ENCODE assay signal across 16 cellular contexts in genomic region chr2:217827430-217828201, GRCh38.
DNase-seq lines count a peak whose midpoint lies in the region; ATAC-seq and TF ChIP-seq lines count a peak whose summit lies in the region.
"Had no signal": no experiment of that assay in that cellular context is flagged by ENCODE, and none has a peak within 500 bp of the region (broad histone marks: within the 10 kb centered on the region; RNA-seq: fewer than 3 reads in every experiment).

No MANE protein-coding gene starts in this region.

- intact Hi-C loops in spleen (cut with DNase I; ENCODE audit: low total_unique reads) (no loop called here), PC-3 (cut with micrococcal nuclease) (no loop called here)

- H3K9me2 ChIP-seq in PC-3 (replicated peaks; ENCODE audit: low read length), result no peaks in the 10 kb centered on the region

- WGBS in liver, result 62% methylated on average over 14 of the region's 14 CpGs
- 40 to 75% (median 62%) methylated on average over 7 to 14 of the region's 14 CpGs for WGBS in spleen, 5 donors
- 82 to 86% methylated on average over 9 to 14 of the region's 14 CpGs for WGBS in endodermal cell (ENCODE audit: insufficient coverage in 1 of 2, insufficient read length in 1 of 2), 2 experiments

- H3K4me1 ChIP-seq in duodenal mucosa (ENCODE audit: control insufficient read depth in 1 of 2, insufficient read depth in 2 of 2, low read length in 2 of 2) (peaks cover 4 to 7% of the 10 kb centered on the region in 2 donors), liver (ENCODE audit: control insufficient read depth in 4 of 4, insufficient read depth in 4 of 4, low read length in 3 of 4) (peaks cover 0 to 4% (median 0%) of the 10 kb centered on the region in 4 donors), spleen (peaks cover 12 to 76% (median 37%) of the 10 kb centered on the region in 6 donors), endodermal cell (ENCODE audit: control insufficient read depth, insufficient read depth, low read length) (peaks cover 4% of the 10 kb centered on the region), PC-3 (ENCODE audit: insufficient read depth, low read length) (no peaks in the 10 kb centered on the region)

- TF ChIP-seq CTCF in liver (IDR thresholded peaks at IDR 0.05; ENCODE audit: low read depth, low read length, missing input control) (no peak), spleen (IDR thresholded peaks at IDR 0.05 in 8 of 11, conservative IDR thresholded peaks at IDR 0.05 in 3 of 11) (no peak), endodermal cell (conservative IDR thresholded peaks at IDR 0.05) (no peak), PC-3 (conservative IDR thresholded peaks at IDR 0.05; ENCODE audit: low read depth, low read length) (no peak)

- no peak overlapping the region for H3K4me2 ChIP-seq in PC-3 (ENCODE audit: low read length)

- no peaks in the 10 kb centered on the region for H3K9me3 Mint-ChIP-seq in endodermal cell
- H3K9me3 Mint-ChIP-seq: activated naive CD4-positive, alpha-beta T cell treated with anti-CD3 and anti-CD28 coated beads, Interleukin-2, amount 10 ng/mL, durations not matched to agents 7 days and 5 days had no signal

- H3K27ac Mint-ChIP-seq in endodermal cell, result no peak overlapping the region
- H3K27ac Mint-ChIP-seq: activated naive CD4-positive, alpha-beta T cell treated with anti-CD3 and anti-CD28 coated beads, Interleukin-2, amount 10 ng/mL, durations not matched to agents 7 days and 5 days had no signal

- no peaks in the 10 kb centered on the region for H3F3A ChIP-seq in PC-3 (ENCODE audit: low read length, unreplicated experiment)

- no peaks in the 10 kb centered on the region for H3K79me2 ChIP-seq in PC-3 (ENCODE audit: low read length)

- POLR2A ChIA-PET in PC-3 (lab: Charles Lee; ENCODE audit: unreplicated experiment), result no interaction called here

- no peak for ATAC-seq in PC-3

- no peaks in the 10 kb centered on the region for H3K27me3 ChIP-seq in duodenal mucosa (ENCODE audit: control insufficient read depth in 1 of 2, insufficient read depth in 2 of 2, low read length in 2 of 2)
- no peaks in the 10 kb centered on the region for H3K27me3 ChIP-seq in liver (ENCODE audit: control insufficient read depth in 4 of 4, insufficient read depth in 4 of 4, low read length in 3 of 4)
- H3K27me3 ChIP-seq in spleen (replicated peaks in 1 of 7), result no peaks in the 10 kb centered on the region
- H3K27me3 ChIP-seq in endodermal cell (ENCODE audit: control insufficient read depth, insufficient read depth, low read length, poor library complexity, severe bottlenecking), result no peaks in the 10 kb centered on the region
- H3K27me3 ChIP-seq in PC-3 (ENCODE audit: low read length), result peaks cover 55% of the 10 kb centered on the region
- H3K27me3 ChIP-seq: dorsolateral prefrontal cortex had no signal

- H3K9me3 ChIP-seq in duodenal mucosa (ENCODE audit: control insufficient read depth in 1 of 2, low read length in 2 of 2) (no peaks in the 10 kb centered on the region), liver (ENCODE audit: control insufficient read depth in 4 of 4, low read length in 3 of 4) (no peaks in the 10 kb centered on the region), spleen (no peaks in the 10 kb centered on the region), endodermal cell (ENCODE audit: control insufficient read depth, low read length) (no peaks in the 10 kb centered on the region), PC-3 (ENCODE audit: low read length) (no peaks in the 10 kb centered on the region)

- H3K4me3 ChIP-seq in duodenal mucosa (ENCODE audit: low read depth in 1 of 2, low read length in 2 of 2) (no peak overlapping the region), liver (ENCODE audit: low read depth in 1 of 3, low read length in 3 of 3) (no peak overlapping the region), spleen (no peak overlapping the region), endodermal cell (ENCODE audit: low read length) (no peak overlapping the region), PC-3 (ENCODE audit: low read length) (no peak overlapping the region)
- H3K4me3 ChIP-seq: dorsolateral prefrontal cortex had no signal

- peak overlapping the region; percentile 1 for H3K27ac ChIP-seq in duodenal mucosa (ENCODE audit: low read depth, low read length)
- H3K27ac ChIP-seq in liver (ENCODE audit: low read depth in 1 of 2, low read length in 2 of 2), result peak overlapping the region; percentile 36 to 57
- peak overlapping the region in 7 of 8 donors; percentile 40 to 66 (median 53) for H3K27ac ChIP-seq in spleen
- no peak overlapping the region for H3K27ac ChIP-seq in endodermal cell (ENCODE audit: low read depth, low read length)
- no peak overlapping the region for H3K27ac ChIP-seq in PC-3 (ENCODE audit: low read length)

- no peak overlapping the region for H3K9ac ChIP-seq in duodenal mucosa (ENCODE audit: low read depth in 1 of 2, low read length in 2 of 2)
- no peak overlapping the region for H3K9ac ChIP-seq in liver (ENCODE audit: low read depth in 1 of 2, low read length in 2 of 2)
- no peak overlapping the region for H3K9ac ChIP-seq in endodermal cell (ENCODE audit: extremely low read depth, low read length, poor library complexity, severe bottlenecking)
- H3K9ac ChIP-seq in PC-3 (ENCODE audit: low read length), result no peak overlapping the region

- H3K27me3 Mint-ChIP-seq in endodermal cell (ENCODE audit: insufficient read depth), result peaks cover 3% of the 10 kb centered on the region

- H4K20me1 ChIP-seq in PC-3 (ENCODE audit: low read length), result no peaks in the 10 kb centered on the region

- CTCF ChIA-PET in PC-3 (lab: Charles Lee), result no interaction called here

- no peaks in the 10 kb centered on the region for H3K36me3 Mint-ChIP-seq in endodermal cell (ENCODE audit: low read depth)
- H3K36me3 Mint-ChIP-seq: activated naive CD4-positive, alpha-beta T cell treated with anti-CD3 and anti-CD28 coated beads, Interleukin-2, amount 10 ng/mL, durations not matched to agents 7 days and 5 days had no signal

- no peak overlapping the region for H3K4me3 Mint-ChIP-seq in endodermal cell
- H3K4me3 Mint-ChIP-seq: activated naive CD4-positive, alpha-beta T cell treated with anti-CD3 and anti-CD28 coated beads, Interleukin-2, amount 10 ng/mL, durations not matched to agents 7 days and 5 days had no signal

- H3K36me3 ChIP-seq in duodenal mucosa (ENCODE audit: control insufficient read depth in 1 of 2, insufficient read depth in 2 of 2, low read length in 2 of 2) (peaks cover 5 to 18% of the 10 kb centered on the region in 2 donors), liver (ENCODE audit: control insufficient read depth in 4 of 4, insufficient read depth in 3 of 4, low read depth in 1 of 4, low read length in 3 of 4) (peaks cover 5 to 59% (median 28%) of the 10 kb centered on the region in 4 donors), spleen (peaks cover 0 to 85% (median 16%) of the 10 kb centered on the region in 6 donors), endodermal cell (ENCODE audit: control insufficient read depth, insufficient read depth, low read length) (no peaks in the 10 kb centered on the region), PC-3 (ENCODE audit: low read depth, low read length) (no peaks in the 10 kb centered on the region)

- peaks cover 6% of the 10 kb centered on the region for H3K4me1 Mint-ChIP-seq in endodermal cell
- H3K4me1 Mint-ChIP-seq: activated naive CD4-positive, alpha-beta T cell treated with anti-CD3 and anti-CD28 coated beads, Interleukin-2, amount 10 ng/mL, durations not matched to agents 7 days and 5 days had no signal

- no peak for TF ChIP-seq RAD21 in liver (IDR thresholded peaks at IDR 0.05)

- no peak for TF ChIP-seq POLR2A in spleen (IDR thresholded peaks at IDR 0.05)

- DNase-seq in HUDEP-2 (lab: John Stamatoyannopoulos, UW; ENCODE audit: unreplicated experiment in 76 of 76) (peak in 75 of 76 experiments; percentile 20 to 94 (median 79)), spleen (no peak), H4 (ENCODE audit: low spot score) (no peak), endodermal cell (no peak), PC-3 (no peak)
- DNase-seq in NK-92 treated with Interleukin-12 subunit alpha and Interleukin-12 subunit beta, amount 100 ng/mL, for 24 hours (lab: John Stamatoyannopoulos, UW), result no peak
- DNase-seq: activated CD4-positive, alpha-beta T cell treated with anti-CD3 and anti-CD28 coated beads, Interleukin-2, amount 50 U/mL, for 48 hours; activated naive CD4-positive, alpha-beta T cell treated with anti-CD3 and anti-CD28 coated beads, Interleukin-2, amount 10 ng/mL, durations not matched to agents 7 days and 5 days; C1 segment of cervical spinal cord; dorsolateral prefrontal cortex; GF-D8; hippocampal formation; NCI-H187; stimulated activated CD4-positive, alpha-beta T cell treated with anti-CD3 and anti-CD28 coated beads, Interleukin-12 subunit alpha, Interleukin-12 subunit beta, amount 100 ng/mL, for 4 hours had no signal

- no TSS peak for BruUV-seq in PC-3 (replicated peaks; lab: Mats Ljungman, UMichigan)

- H2AFZ ChIP-seq in PC-3 (ENCODE audit: low read length), result no peak overlapping the region

TF ChIP-seq in liver, 16 proteins besides CTCF, POLR2A, EP300 and RAD21 (continues in another document):
- TF ChIP-seq EGR1 (IDR thresholded peaks at IDR 0.05; ENCODE audit: low read depth in 2 of 2) (no peak), REST (IDR thresholded peaks at IDR 0.05) (no peak)
- TF ChIP-seq, protein P1, sequence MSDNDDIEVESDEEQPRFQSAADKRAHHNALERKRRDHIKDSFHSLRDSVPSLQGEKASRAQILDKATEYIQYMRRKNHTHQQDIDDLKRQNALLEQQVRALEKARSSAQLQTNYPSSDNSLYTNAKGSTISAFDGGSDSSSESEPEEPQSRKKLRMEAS (IDR thresholded peaks at IDR 0.05), result no peak

Comparison
In these comparisons a context has a peak if more than half of its experiments do, and no peak if none do; other contexts are left out.
1. DNase-seq: peak in HUDEP-2 (75 of 76); none in spleen (single experiment), NK-92 treated with Interleukin-12 subunit alpha and Interleukin-12 subunit beta, amount 100 ng/mL, for 24 hours (single experiment), H4 (single experiment), endodermal cell (single experiment) and PC-3 (single experiment).
2. H3K27ac ChIP-seq: peak in duodenal mucosa (single experiment), liver (2 of 2) and spleen (7 of 8); none in endodermal cell (single experiment) and PC-3 (single experiment).